Comparison of ENCODE assay signal across 17 cellular contexts in genomic region chr6:94361304-94362060, GRCh38.
DNase-seq lines count a peak whose midpoint lies in the region; ATAC-seq and TF ChIP-seq lines count a peak whose summit lies in the region.
"Had no signal": no experiment of that assay in that cellular context is flagged by ENCODE, and none has a peak within 500 bp of the region (broad histone marks: within the 10 kb centered on the region; RNA-seq: fewer than 3 reads in every experiment).

No MANE protein-coding gene starts in this region.

- TF ChIP-seq POLR2A in testis (IDR thresholded peaks at IDR 0.05): no peak

- TF ChIP-seq CTCF in HEK293 (tag by site-specific recombination; IDR thresholded peaks at IDR 0.05) (no peak), WTC11 (IDR thresholded peaks at IDR 0.05) (no peak), lower lobe of right lung (IDR thresholded peaks at IDR 0.05) (no peak), testis (IDR thresholded peaks at IDR 0.05) (no peak)

- H3K9me3 Mint-ChIP-seq in WTC11: no peaks in the 10 kb centered on the region

- H3K27me3 Mint-ChIP-seq in WTC11 (ENCODE audit: low read depth): no peaks in the 10 kb centered on the region
- H3K27me3 Mint-ChIP-seq: CD4-positive, alpha-beta T cell had no signal

- H3K27ac ChIP-seq in HEK293 (ENCODE audit: extremely low read depth, low read depth, low read length) (no peak overlapping the region), lower lobe of right lung (no peak overlapping the region), testis (no peak overlapping the region)
- H3K27ac ChIP-seq: PC-9 had no signal

- intact Hi-C loops in lower lobe of right lung (cut with DNase I) (no loop called here), testis (cut with DNase I; ENCODE audit: low total_unique reads) (no loop called here)

- peaks cover 4% of the 10 kb centered on the region for H3K4me1 Mint-ChIP-seq in WTC11

- WGBS in testis, 2 donors: 64% methylated on average over 10 of the region's 10 CpGs; no CpG with 5 or more reads in 1 of the 2 donors

- peak; percentile 52 for ATAC-seq in WTC11
- peak; percentile 12 to 46 for ATAC-seq in lower lobe of right lung
- no peak for ATAC-seq in GM18867 (IDR thresholded peaks at IDR 0.05; ENCODE audit: unreplicated experiment)
- ATAC-seq: Right ventricle myocardium inferior had no signal

- H3K36me3 Mint-ChIP-seq in WTC11: no peaks in the 10 kb centered on the region

- H3K4me1 ChIP-seq in HEK293 (ENCODE audit: control insufficient read depth, insufficient read depth, low read length): no peaks in the 10 kb centered on the region
- H3K4me1 ChIP-seq in lower lobe of right lung: no peaks in the 10 kb centered on the region
- no peaks in the 10 kb centered on the region for H3K4me1 ChIP-seq in testis
- H3K4me1 ChIP-seq: BE2C had no signal

- H3K36me3 ChIP-seq in HEK293 (ENCODE audit: control insufficient read depth in 2 of 2, insufficient read depth in 1 of 2, low read length in 2 of 2) (no peaks in the 10 kb centered on the region), lower lobe of right lung (no peaks in the 10 kb centered on the region), testis (ENCODE audit: low read depth, missing control alignments) (no peaks in the 10 kb centered on the region)
- H3K36me3 ChIP-seq: BE2C had no signal

- POLR2A ChIA-PET in HEK293 (lab: Yijun Ruan, JAX): no interaction called here
- POLR2A ChIA-PET in WTC11 (lab: Charles Lee): interaction anchor here (0.7 kb wide), 1 partner anchor 48 kb away, joined by 5 read pairs; no protein-coding TSS in a partner anchor

- no peak overlapping the region for H3K4me3 Mint-ChIP-seq in WTC11
- H3K4me3 Mint-ChIP-seq: CD4-positive, alpha-beta T cell had no signal

- CTCF ChIA-PET in HEK293 (lab: Yijun Ruan, JAX) (no interaction called here), WTC11 (lab: Charles Lee) (no interaction called here)

- H3K4me3 ChIP-seq in HEK293 (ENCODE audit: low read depth, low read length): no peak overlapping the region
- no peak overlapping the region for H3K4me3 ChIP-seq in lower lobe of right lung
- peak overlapping the region; percentile 9 to 44 for H3K4me3 ChIP-seq in testis
- H3K4me3 ChIP-seq: PC-9 had no signal

- H3K27me3 ChIP-seq in lower lobe of right lung (ENCODE audit: low read depth) (no peaks in the 10 kb centered on the region), testis (no peaks in the 10 kb centered on the region)
- H3K27me3 ChIP-seq: BE2C had no signal

- DNase-seq in WTC11 (ENCODE audit: low spot score) (no peak), lower lobe of right lung (no peak), testis (no peak), amygdala (lab: John Stamatoyannopoulos, UW) (no peak), kidney glomerular epithelial cell (lab: John Stamatoyannopoulos, UW) (no peak)
- DNase-seq: BE2C; CD4-positive, alpha-beta T cell; EL; H7; KG1; NCI-H1417 treated with DMSO at 0.1 percent for 48 hours; NCI-H2029; NCI-H748 treated with DMSO at 0.1 percent for 48 hours; PC-9 had no signal

- H3K9me3 ChIP-seq in HEK293 (ENCODE audit: control insufficient read depth, insufficient read depth, low read depth, low read length) (no peaks in the 10 kb centered on the region), lower lobe of right lung (no peaks in the 10 kb centered on the region), testis (no peaks in the 10 kb centered on the region)
- H3K9me3 ChIP-seq: BE2C had no signal

- H3K27ac Mint-ChIP-seq in WTC11: no peak overlapping the region
- H3K27ac Mint-ChIP-seq: CD4-positive, alpha-beta T cell had no signal

TF ChIP-seq in HEK293, 187 proteins besides CTCF, POLR2A, EP300 and RAD21:
- TF ChIP-seq BCL11B (tag by site-specific recombination; IDR thresholded peaks at IDR 0.05; ENCODE audit: low read depth) (no peak), ZBTB7A (tag by site-specific recombination; IDR thresholded peaks at IDR 0.05; ENCODE audit: low read depth) (no peak), WT1 (tag by site-specific recombination; IDR thresholded peaks at IDR 0.05) (no peak), PRDM1 (tag by site-specific recombination; IDR thresholded peaks at IDR 0.05) (no peak), REST (tag by site-specific recombination; IDR thresholded peaks at IDR 0.05) (peak; percentile 80), ZNF426 (tag by site-specific recombination; IDR thresholded peaks at IDR 0.05) (no peak)

TF ChIP-seq in WTC11, 78 proteins besides CTCF, POLR2A, EP300 and RAD21:
- TF ChIP-seq NFATC4 (CRISPR knock-in tag; IDR thresholded peaks at IDR 0.05) (no peak), ZNF512 (CRISPR knock-in tag; IDR thresholded peaks at IDR 0.05; ENCODE audit: borderline replicate concordance) (no peak), FOXJ3 (CRISPR knock-in tag; IDR thresholded peaks at IDR 0.05; ENCODE audit: borderline replicate concordance) (no peak), ETV6 (CRISPR knock-in tag; IDR thresholded peaks at IDR 0.05) (no peak), E2F5 (CRISPR knock-in tag; IDR thresholded peaks at IDR 0.05) (no peak), GRHL2 (CRISPR knock-in tag; IDR thresholded peaks at IDR 0.05; ENCODE audit: insufficient replicate concordance, severe bottlenecking) (no peak)

Comparison
In these comparisons a context has a peak if more than half of its experiments do, and no peak if none do; other contexts are left out.
1. H3K4me3 ChIP-seq: peak in testis (2 of 2); none in HEK293 (single experiment) and lower lobe of right lung (single experiment).